10 cellular contexts compared by ENCODE assay signal in the genomic region with DNA sequence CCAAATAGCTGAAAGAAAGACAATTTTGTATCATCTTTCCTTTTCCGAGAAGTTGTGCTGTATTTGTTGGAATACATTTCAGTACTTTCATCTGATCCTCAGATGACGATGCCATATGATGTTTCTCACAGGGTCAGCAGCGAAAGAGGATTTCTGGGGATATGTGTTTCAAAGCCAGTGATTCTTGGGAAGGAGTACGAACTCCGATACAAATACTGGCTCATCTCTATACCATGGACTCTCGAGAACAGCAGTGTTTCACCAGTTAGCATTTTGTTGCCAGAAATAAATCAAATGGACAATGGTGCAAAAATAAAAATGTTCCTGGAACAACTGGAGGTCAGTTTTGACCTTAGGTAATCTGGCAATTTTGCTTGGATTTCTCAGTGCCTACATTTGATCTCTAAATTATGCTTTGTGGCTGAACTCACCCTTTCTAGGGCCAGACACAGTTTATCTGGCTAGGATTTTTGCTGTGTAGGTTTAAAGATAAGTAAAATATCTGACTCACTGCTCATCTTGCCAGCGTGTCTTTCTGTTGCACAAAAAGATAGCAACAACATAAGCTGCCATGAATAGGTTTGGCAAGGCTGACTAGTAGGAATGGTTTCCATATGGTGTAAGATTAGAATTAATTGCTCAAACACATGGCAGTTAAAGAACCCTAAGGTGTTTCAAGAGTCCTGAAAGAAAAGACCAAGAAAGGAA. TPM values are rescaled to one million over a fixed set of nuclear protein-coding genes. Genes with fewer than 3 reads are reported as not detected.
DNase-seq lines count a peak whose midpoint lies in the region; ATAC-seq, FAIRE-seq and TF ChIP-seq lines count a peak whose summit lies in the region.
"Had no signal": no experiment of that assay in that cellular context is flagged by ENCODE, and none has a peak within 500 bp of the region (broad histone marks: within the 10 kb centered on the region; RNA-seq: fewer than 3 reads in every experiment).

No MANE protein-coding gene starts in this region.

- DNase-seq in D721Med (ENCODE audit: insufficient read length, low spot score): no peak
- peak; percentile 72 for DNase-seq in SK-MEL-5 (ENCODE audit: low read depth, low spot score)
- DNase-seq in esophagus squamous epithelium (lab: John Stamatoyannopoulos, UW): no peak
- no peak for DNase-seq in osteocyte (ENCODE audit: extremely low spot score, unreplicated experiment)
- no peak for DNase-seq in stimulated activated naive CD8-positive, alpha-beta T cell treated with anti-CD3 and anti-CD28 coated beads, Interleukin-15, amount 100 ng/mL, for 72 hours
- no peak for DNase-seq in activated CD4-positive, alpha-beta T cell treated with anti-CD3 and anti-CD28 coated beads, Interleukin-2, amount 10 ng/mL, durations not matched to agents 24 days and 14 days

- in situ Hi-C loops in SK-MEL-5 (cut with HindIII; ENCODE audit: low pct_unique_long_range_greater_than_20kb, low sequenced_read_pairs): no loop called here

- ATAC-seq in stimulated activated naive CD8-positive, alpha-beta T cell treated with anti-CD3 and anti-CD28 coated beads, Interleukin-15, amount 100 ng/mL, for 72 hours: no peak
- ATAC-seq in GM21717 (IDR thresholded peaks at IDR 0.05; ENCODE audit: unreplicated experiment): no peak
- ATAC-seq in HG02763 (IDR thresholded peaks at IDR 0.05; ENCODE audit: unreplicated experiment): no peak
- ATAC-seq: Panc1 had no signal

- H3K27me3 ChIP-seq in esophagus squamous epithelium: no peaks in the 10 kb centered on the region
- H3K27me3 ChIP-seq: neutrophil had no signal

- no peak for TF ChIP-seq POLR2A in esophagus squamous epithelium (IDR thresholded peaks at IDR 0.05)

- peak overlapping the region in 3 of 4 donors; percentile 14 to 64 (median 63) for H3K27ac ChIP-seq in esophagus squamous epithelium
- H3K27ac ChIP-seq: neutrophil had no signal

- intact Hi-C loops in esophagus squamous epithelium (cut with DNase I): no loop called here
- intact Hi-C loops in activated CD4-positive, alpha-beta T cell treated with anti-CD3 and anti-CD28 coated beads, Interleukin-2, amount 10 ng/mL, durations not matched to agents 24 days and 14 days (cut with micrococcal nuclease): no loop called here

- H3K4me1 Mint-ChIP-seq in osteocyte (ENCODE audit: unreplicated experiment): peaks cover 30% of the 10 kb centered on the region
- H3K4me1 Mint-ChIP-seq in stimulated activated naive CD8-positive, alpha-beta T cell treated with anti-CD3 and anti-CD28 coated beads, Interleukin-15, amount 100 ng/mL, for 72 hours: no peaks in the 10 kb centered on the region
- no peaks in the 10 kb centered on the region for H3K4me1 Mint-ChIP-seq in activated CD4-positive, alpha-beta T cell treated with anti-CD3 and anti-CD28 coated beads, Interleukin-2, amount 10 ng/mL, durations not matched to agents 24 days and 14 days

- H3K4me3 Mint-ChIP-seq in osteocyte (ENCODE audit: unreplicated experiment): no peak overlapping the region
- H3K4me3 Mint-ChIP-seq in stimulated activated naive CD8-positive, alpha-beta T cell treated with anti-CD3 and anti-CD28 coated beads, Interleukin-15, amount 100 ng/mL, for 72 hours: no peak overlapping the region
- no peak overlapping the region for H3K4me3 Mint-ChIP-seq in activated CD4-positive, alpha-beta T cell treated with anti-CD3 and anti-CD28 coated beads, Interleukin-2, amount 10 ng/mL, durations not matched to agents 24 days and 14 days

- WGBS in esophagus squamous epithelium, 2 donors: 39 to 48% methylated on average over 7 of the region's 7 CpGs

- H3K36me3 Mint-ChIP-seq in osteocyte (ENCODE audit: unreplicated experiment): no peaks in the 10 kb centered on the region
- H3K36me3 Mint-ChIP-seq in activated CD4-positive, alpha-beta T cell treated with anti-CD3 and anti-CD28 coated beads, Interleukin-2, amount 10 ng/mL, durations not matched to agents 24 days and 14 days (ENCODE audit: low read depth): no peaks in the 10 kb centered on the region

- peak; percentile 83 for FAIRE-seq in D721Med (lab: Jason Lieb, UNC)

- H3K9me3 ChIP-seq in esophagus squamous epithelium: no peaks in the 10 kb centered on the region
- H3K9me3 ChIP-seq: neutrophil had no signal

- peaks cover 0 to 37% (median 5%) of the 10 kb centered on the region in 3 donors for H3K4me1 ChIP-seq in esophagus squamous epithelium

- peak overlapping the region in 1 of 4 donors; percentile 2 for H3K4me3 ChIP-seq in esophagus squamous epithelium

- H3K27me3 Mint-ChIP-seq in osteocyte (ENCODE audit: unreplicated experiment): no peaks in the 10 kb centered on the region
- H3K27me3 Mint-ChIP-seq in stimulated activated naive CD8-positive, alpha-beta T cell treated with anti-CD3 and anti-CD28 coated beads, Interleukin-15, amount 100 ng/mL, for 72 hours: no peaks in the 10 kb centered on the region
- H3K27me3 Mint-ChIP-seq in activated CD4-positive, alpha-beta T cell treated with anti-CD3 and anti-CD28 coated beads, Interleukin-2, amount 10 ng/mL, durations not matched to agents 24 days and 14 days: no peaks in the 10 kb centered on the region

- no peaks in the 10 kb centered on the region for H3K36me3 ChIP-seq in esophagus squamous epithelium
- H3K36me3 ChIP-seq: neutrophil had no signal

- peak overlapping the region; percentile 37 for H3K27ac Mint-ChIP-seq in osteocyte (ENCODE audit: unreplicated experiment)
- H3K27ac Mint-ChIP-seq in stimulated activated naive CD8-positive, alpha-beta T cell treated with anti-CD3 and anti-CD28 coated beads, Interleukin-15, amount 100 ng/mL, for 72 hours: no peak overlapping the region
- H3K27ac Mint-ChIP-seq in activated CD4-positive, alpha-beta T cell treated with anti-CD3 and anti-CD28 coated beads, Interleukin-2, amount 10 ng/mL, durations not matched to agents 24 days and 14 days: no peak overlapping the region

- H3K9me3 Mint-ChIP-seq in osteocyte (ENCODE audit: unreplicated experiment): no peaks in the 10 kb centered on the region
- no peaks in the 10 kb centered on the region for H3K9me3 Mint-ChIP-seq in stimulated activated naive CD8-positive, alpha-beta T cell treated with anti-CD3 and anti-CD28 coated beads, Interleukin-15, amount 100 ng/mL, for 72 hours
- no peaks in the 10 kb centered on the region for H3K9me3 Mint-ChIP-seq in activated CD4-positive, alpha-beta T cell treated with anti-CD3 and anti-CD28 coated beads, Interleukin-2, amount 10 ng/mL, durations not matched to agents 24 days and 14 days

- TF ChIP-seq CTCF in D721Med (IDR thresholded peaks at IDR 0.05; ENCODE audit: insufficient read depth, missing control alignments): no peak
- TF ChIP-seq CTCF in esophagus squamous epithelium (IDR thresholded peaks at IDR 0.05): no peak
- TF ChIP-seq CTCF in osteocyte (IDR thresholded peaks at IDR 0.05): no peak

RNA-seq across cellular contexts. Expression of a gene that starts 11.0 kb away (rescaled TPM):
- total RNA-seq in SK-MEL-5 (2014; rRNA removed; shearing (Covaris generic)): 402 and 415 TPM in 2 replicates
- polyA plus RNA-seq in SK-MEL-5 (2015; cell fraction: cytosol; rRNA removed): 169 and 276 TPM in 2 replicates
- 34.3 and 59.2 TPM in 2 replicates for polyA plus RNA-seq in SK-MEL-5 (2015; cell fraction: nucleus; rRNA removed)
- total RNA-seq in esophagus squamous epithelium (100 to 1,000 TPM in 1 of 4 donors, 10 to 100 TPM in 2, 1 to 10 TPM in 1; 5.2 to 108 (median 41.4) TPM), osteocyte (74.1 and 92.6 TPM in 2 replicates)
- not detected in 2 replicates for total RNA-seq in activated CD4-positive, alpha-beta T cell treated with anti-CD3 and anti-CD28 coated beads, Interleukin-2, amount 10 ng/mL, durations not matched to agents 24 days and 14 days

RNA-seq across cellular contexts. Expression of a gene that starts 41.7 kb away (rescaled TPM):
- 0.61 and 0.74 TPM in 2 replicates for total RNA-seq in SK-MEL-5 (2014; rRNA removed; shearing (Covaris generic))
- polyA plus RNA-seq in SK-MEL-5 (2015; cell fraction: cytosol; rRNA removed): 1.1 and 1.6 TPM in 2 replicates
- 1.3 and 5.2 TPM in 2 replicates for polyA plus RNA-seq in SK-MEL-5 (2015; cell fraction: nucleus; rRNA removed)
- total RNA-seq in esophagus squamous epithelium: 1 to 10 TPM in 2 of 4 donors, under 1 TPM in 1, not detected in 1; 0.57 to 5.5 (median 1.9) TPM
- total RNA-seq in osteocyte: 0.50 and 0.70 TPM in 2 replicates
- total RNA-seq in activated CD4-positive, alpha-beta T cell treated with anti-CD3 and anti-CD28 coated beads, Interleukin-2, amount 10 ng/mL, durations not matched to agents 24 days and 14 days: 1.5 and 1.8 TPM in 2 replicates

RNA-seq across cellular contexts. Expression of a gene that starts 53.3 kb away (rescaled TPM):
- not detected in 2 replicates for total RNA-seq in SK-MEL-5 (2014; rRNA removed; shearing (Covaris generic))
- not detected in 2 replicates for polyA plus RNA-seq in SK-MEL-5 (2015; cell fraction: cytosol; rRNA removed)
- polyA plus RNA-seq in SK-MEL-5 (2015; cell fraction: nucleus; rRNA removed): not detected in 2 replicates
- total RNA-seq in esophagus squamous epithelium (under 1 TPM in 2 of 4 donors, not detected in 2; 0.35 to 0.95 TPM), osteocyte (not detected in 2 replicates)
- not detected in 2 replicates for total RNA-seq in activated CD4-positive, alpha-beta T cell treated with anti-CD3 and anti-CD28 coated beads, Interleukin-2, amount 10 ng/mL, durations not matched to agents 24 days and 14 days
